14 cellular contexts compared by ENCODE assay signal in the genomic region with DNA sequence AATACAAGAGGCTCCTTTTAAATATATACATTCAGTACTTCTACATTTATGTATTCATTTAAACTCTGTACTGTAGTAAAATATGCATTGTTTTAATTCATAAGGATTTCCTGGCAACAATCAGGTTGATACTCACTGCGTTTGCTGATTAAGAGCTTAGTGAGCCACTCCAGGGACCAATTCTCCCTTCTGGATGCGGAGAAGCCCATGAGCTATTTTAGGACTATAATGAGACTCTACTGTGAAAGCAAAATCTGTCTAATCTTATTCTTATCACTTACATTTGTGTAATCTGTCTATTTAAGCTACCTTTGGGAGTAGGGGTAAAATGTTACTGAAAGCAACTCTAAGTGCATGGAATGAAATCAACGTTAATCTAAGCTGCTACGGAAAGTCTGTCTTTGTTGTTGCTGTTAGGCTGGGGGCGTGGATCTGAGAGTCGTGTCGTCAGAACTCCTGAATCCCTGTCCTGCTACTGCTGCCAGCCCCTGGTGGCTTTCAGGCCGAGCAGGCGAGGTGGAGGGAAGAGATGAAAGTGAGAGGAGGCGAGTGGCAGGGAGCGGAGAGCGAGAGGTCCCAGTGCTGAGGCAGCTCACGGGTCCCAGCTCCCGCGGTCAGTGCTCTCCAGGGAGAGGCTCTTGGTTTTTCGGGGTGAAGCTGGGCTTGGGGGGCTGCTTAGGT. TPM values are rescaled to one million over a fixed set of nuclear protein-coding genes. Genes with fewer than 3 reads are reported as not detected.
A peak's percentile ranks its signal among the peaks of the same experiment; 100 is the strongest.
DNase-seq lines count a peak whose midpoint lies in the region; ATAC-seq and TF ChIP-seq lines count a peak whose summit lies in the region.
"Had no signal": no experiment of that assay in that cellular context is flagged by ENCODE, and none has a peak within 500 bp of the region (broad histone marks: within the 10 kb centered on the region; RNA-seq: fewer than 3 reads in every experiment).

No MANE protein-coding gene starts in this region.

- H3K27me3 ChIP-seq in H7 (ENCODE audit: control insufficient read depth, insufficient read depth, low read length), result no peaks in the 10 kb centered on the region
- H3K27me3 ChIP-seq in right atrium auricular region, result no peaks in the 10 kb centered on the region
- H3K27me3 ChIP-seq in sigmoid colon, result no peaks in the 10 kb centered on the region

- peaks cover 4% of the 10 kb centered on the region for H3K9me3 Mint-ChIP-seq in chondrocyte (ENCODE audit: low read depth)
- H3K9me3 Mint-ChIP-seq in activated CD8-positive, alpha-beta T cell treated with anti-CD3 and anti-CD28 coated beads for 36 hours, result no peaks in the 10 kb centered on the region

- POLR2A ChIA-PET in activated CD8-positive, alpha-beta T cell treated with anti-CD3 and anti-CD28 coated beads for 36 hours (lab: Charles Lee), result no interaction called here

- H3K4me3 ChIP-seq in H7 (ENCODE audit: insufficient read depth, low read depth, low read length) (no peak overlapping the region), right atrium auricular region (no peak overlapping the region), sigmoid colon (no peak overlapping the region)
- H3K4me3 ChIP-seq: HAP-1, lung had no signal

- no peaks in the 10 kb centered on the region for H3K27me3 Mint-ChIP-seq in chondrocyte (ENCODE audit: low read depth)
- no peaks in the 10 kb centered on the region for H3K27me3 Mint-ChIP-seq in activated CD8-positive, alpha-beta T cell treated with anti-CD3 and anti-CD28 coated beads for 36 hours

- H3K9me3 ChIP-seq in right atrium auricular region (no peaks in the 10 kb centered on the region), sigmoid colon (no peaks in the 10 kb centered on the region)
- H3K9me3 ChIP-seq: HAP-1 had no signal

- H3K36me3 Mint-ChIP-seq in chondrocyte (ENCODE audit: low read depth), result peaks cover 26% of the 10 kb centered on the region
- no peaks in the 10 kb centered on the region for H3K36me3 Mint-ChIP-seq in activated CD8-positive, alpha-beta T cell treated with anti-CD3 and anti-CD28 coated beads for 36 hours (ENCODE audit: low read depth)

- no peaks in the 10 kb centered on the region; the same call in none of the 2 replicates for H3K36me3 ChIP-seq in H7 (replicated peaks; ENCODE audit: control insufficient read depth, insufficient read depth, low read length)
- H3K36me3 ChIP-seq in right atrium auricular region, result no peaks in the 10 kb centered on the region
- peaks cover 0 to 19% (median 3%) of the 10 kb centered on the region in 4 donors for H3K36me3 ChIP-seq in sigmoid colon

- H3K27ac ChIP-seq in right atrium auricular region, result peak overlapping the region; percentile 60 to 70
- H3K27ac ChIP-seq in sigmoid colon, result peak overlapping the region; percentile 22 to 50 (median 32)

- peaks cover 0 to 44% of the 10 kb centered on the region in 2 donors for H3K4me1 ChIP-seq in right atrium auricular region
- H3K4me1 ChIP-seq in sigmoid colon, result peaks cover 0 to 31% (median 23%) of the 10 kb centered on the region in 4 donors
- H3K4me1 ChIP-seq: HAP-1 had no signal

- DNase-seq in H7 (peak; percentile 43), chondrocyte (ENCODE audit: low spot score) (no peak), right atrium auricular region (ENCODE audit: low spot score) (no peak), sigmoid colon (peak; percentile 63), DMS153 treated with DMSO at 0.1 percent for 48 hours (lab: John Stamatoyannopoulos, UW; ENCODE audit: unreplicated experiment) (no peak), GM20000 (ENCODE audit: low spot score) (no peak)
- DNase-seq in activated CD8-positive, alpha-beta T cell treated with anti-CD3 and anti-CD28 coated beads for 36 hours, result no peak
- DNase-seq: activated T-cell treated with anti-CD3 and anti-CD28 coated beads, Interleukin-2, amount 50 U/mL, for 4 hours; NCI-H2081; small intestine; T-helper 2 cell had no signal

- no peak for TF ChIP-seq EP300 in sigmoid colon (IDR thresholded peaks at IDR 0.05)

- 87 to 92% methylated on average over 16 of the region's 16 CpGs for WGBS in sigmoid colon, 2 donors

- no peak for ATAC-seq in activated CD8-positive, alpha-beta T cell treated with anti-CD3 and anti-CD28 coated beads for 36 hours
- no peak for ATAC-seq in GM21529 (IDR thresholded peaks at IDR 0.05; ENCODE audit: unreplicated experiment)
- ATAC-seq: activated T-cell treated with anti-CD3 and anti-CD28 coated beads, Interleukin-2, amount 50 U/mL, for 4 hours had no signal

- peak overlapping the region; percentile 1 for H3K27ac Mint-ChIP-seq in chondrocyte (ENCODE audit: unreplicated experiment)
- no peak overlapping the region for H3K27ac Mint-ChIP-seq in activated CD8-positive, alpha-beta T cell treated with anti-CD3 and anti-CD28 coated beads for 36 hours

- no peaks in the 10 kb centered on the region for H3K4me1 Mint-ChIP-seq in chondrocyte (ENCODE audit: low read depth)
- peaks cover 20% of the 10 kb centered on the region for H3K4me1 Mint-ChIP-seq in activated CD8-positive, alpha-beta T cell treated with anti-CD3 and anti-CD28 coated beads for 36 hours (ENCODE audit: low read depth)

- CTCF ChIA-PET in activated CD8-positive, alpha-beta T cell treated with anti-CD3 and anti-CD28 coated beads for 36 hours (lab: Charles Lee), result no interaction called here

- H3K4me3 Mint-ChIP-seq in chondrocyte (ENCODE audit: unreplicated experiment), result no peak overlapping the region
- H3K4me3 Mint-ChIP-seq in activated CD8-positive, alpha-beta T cell treated with anti-CD3 and anti-CD28 coated beads for 36 hours, result no peak overlapping the region
- H3K4me3 Mint-ChIP-seq: activated T-cell treated with anti-CD3 and anti-CD28 coated beads, Interleukin-2, amount 50 U/mL, for 4 hours had no signal

- TF ChIP-seq CTCF in chondrocyte (IDR thresholded peaks at IDR 0.05) (no peak), right atrium auricular region (IDR thresholded peaks at IDR 0.05) (no peak), sigmoid colon (IDR thresholded peaks at IDR 0.05) (no peak), GM20000 (IDR thresholded peaks at IDR 0.05; ENCODE audit: extremely low read depth, missing control alignments) (no peak)
- TF ChIP-seq CTCF in activated CD8-positive, alpha-beta T cell treated with anti-CD3 and anti-CD28 coated beads for 36 hours (IDR thresholded peaks at IDR 0.05), result no peak

- intact Hi-C loops in sigmoid colon (cut with DNase I), result loop anchor here (5.0 kb wide), 1 partner anchor 443 kb away; no protein-coding TSS in a partner anchor
- intact Hi-C loops in activated CD8-positive, alpha-beta T cell treated with anti-CD3 and anti-CD28 coated beads for 36 hours (cut with micrococcal nuclease), result no loop called here

- no peak for TF ChIP-seq POLR2A in sigmoid colon (IDR thresholded peaks at IDR 0.05)

RNA-seq across cellular contexts. Expression of gene COQ8A, which starts 53.7 kb away (rescaled TPM):
- total RNA-seq in H7 (2014; rRNA removed; shearing (Covaris generic)), result 35.8 and 52.5 TPM in 2 replicates
- total RNA-seq in chondrocyte, result 6.6 to 10.2 TPM (median 7.4 TPM) in 3 replicates
- total RNA-seq in right atrium auricular region, result 100 to 1,000 TPM; 158 to 253 TPM
- 100 to 1,000 TPM in 2 of 4 donors, 10 to 100 TPM in 2; 57.8 to 129 (median 91.6) TPM for total RNA-seq in sigmoid colon
- 10 to 100 TPM; 20.3 to 60.2 (median 20.4) TPM for polyA plus RNA-seq in sigmoid colon
- 10 to 100 TPM; 25.3 to 27.2 TPM for total RNA-seq in activated CD8-positive, alpha-beta T cell treated with anti-CD3 and anti-CD28 coated beads for 36 hours

Comparison
In these comparisons a context has a peak if more than half of its experiments do, and no peak if none do; other contexts are left out.
1. DNase-seq: peak in H7 (single experiment) and sigmoid colon (single experiment); none in chondrocyte (single experiment), right atrium auricular region (single experiment), DMS153 treated with DMSO at 0.1 percent for 48 hours (single experiment), GM20000 (single experiment) and activated CD8-positive, alpha-beta T cell treated with anti-CD3 and anti-CD28 coated beads for 36 hours (single experiment).